8 cellular contexts compared by ENCODE assay signal in genomic region chr3:25441234-25441856, GRCh38. TPM values are rescaled to one million over a fixed set of nuclear protein-coding genes. Genes with fewer than 3 reads are reported as not detected.
A peak's percentile ranks its signal among the peaks of the same experiment; 100 is the strongest.
DNase-seq lines count a peak whose midpoint lies in the region; ATAC-seq and TF ChIP-seq lines count a peak whose summit lies in the region.

No MANE protein-coding gene starts in this region.

- intact Hi-C loops in left lung (cut with DNase I): no loop called here

- H3K27me3 Mint-ChIP-seq in activated CD4-positive, alpha-beta T cell treated with anti-CD3 and anti-CD28 coated beads, Interleukin-2, amount 10 ng/mL, durations not matched to agents 7 days and 5 days: no peaks in the 10 kb centered on the region

- POLR2A ChIA-PET in AG04450 (lab: Yijun Ruan, JAX): no interaction called here
- POLR2A ChIA-PET in activated CD4-positive, alpha-beta T cell treated with anti-CD3 and anti-CD28 coated beads, Interleukin-2, amount 10 ng/mL, durations not matched to agents 7 days and 5 days (lab: Charles Lee): no interaction called here

- DNase-seq in AG04450 (ENCODE audit: low read depth, low spot score) (no peak), GM13977 (ENCODE audit: low spot score) (no peak), left lung (no peak), middle frontal gyrus (ENCODE audit: extremely low spot score, low spot score) (no peak), GM19238 (ENCODE audit: insufficient read length, low spot score) (no peak)
- DNase-seq in activated CD4-positive, alpha-beta T cell treated with anti-CD3 and anti-CD28 coated beads, Interleukin-2, amount 10 ng/mL, durations not matched to agents 7 days and 5 days: peak; percentile 12
- DNase-seq in activated CD4-positive, CD25-positive, alpha-beta regulatory T cell (lab: John Stamatoyannopoulos, UW): no peak

- H3K36me3 Mint-ChIP-seq in activated CD4-positive, alpha-beta T cell treated with anti-CD3 and anti-CD28 coated beads, Interleukin-2, amount 10 ng/mL, durations not matched to agents 7 days and 5 days (ENCODE audit: low read depth): no peaks in the 10 kb centered on the region

- no peak overlapping the region for H3K27ac Mint-ChIP-seq in activated CD4-positive, alpha-beta T cell treated with anti-CD3 and anti-CD28 coated beads, Interleukin-2, amount 10 ng/mL, durations not matched to agents 7 days and 5 days

- no peak for ATAC-seq in left lung
- no peak for ATAC-seq in HG02981 (IDR thresholded peaks at IDR 0.05; ENCODE audit: unreplicated experiment)

- CTCF ChIA-PET in AG04450 (lab: Charles Lee): interaction anchor here (0.7 to 2.1 kb wide), 4 partner anchors 11 to 152 kb away, joined by 4 to 9 read pairs (median 4); no protein-coding TSS in a partner anchor
- CTCF ChIA-PET in activated CD4-positive, alpha-beta T cell treated with anti-CD3 and anti-CD28 coated beads, Interleukin-2, amount 10 ng/mL, durations not matched to agents 7 days and 5 days (lab: Charles Lee): no interaction called here

- H3K27me3 ChIP-seq in AG04450 (ENCODE audit: control insufficient read depth, insufficient read depth, low read length) (no peaks in the 10 kb centered on the region), left lung (no peaks in the 10 kb centered on the region)

- no peaks in the 10 kb centered on the region for H3K36me3 ChIP-seq in left lung

- no peaks in the 10 kb centered on the region for H3K4me1 Mint-ChIP-seq in activated CD4-positive, alpha-beta T cell treated with anti-CD3 and anti-CD28 coated beads, Interleukin-2, amount 10 ng/mL, durations not matched to agents 7 days and 5 days

- TF ChIP-seq CTCF in AG04450 (IDR thresholded peaks at IDR 0.05; ENCODE audit: low read depth, low read length) (peak; percentile 54), GM13977 (IDR thresholded peaks at IDR 0.05; ENCODE audit: extremely low read depth, insufficient read depth, missing control alignments) (peak; percentile 68), left lung (IDR thresholded peaks at IDR 0.05) (peak; percentile 40 to 41)

- no peak overlapping the region for H3K4me3 Mint-ChIP-seq in activated CD4-positive, alpha-beta T cell treated with anti-CD3 and anti-CD28 coated beads, Interleukin-2, amount 10 ng/mL, durations not matched to agents 7 days and 5 days

- H3K4me3 ChIP-seq in AG04450 (ENCODE audit: low read depth, low read length) (no peak overlapping the region), left lung (no peak overlapping the region)

- no peaks in the 10 kb centered on the region for H3K9me3 ChIP-seq in AG04450 (ENCODE audit: control insufficient read depth, insufficient read depth, low read length)
- H3K9me3 ChIP-seq in left lung: no peaks in the 10 kb centered on the region

- H3K4me1 ChIP-seq in left lung: no peaks in the 10 kb centered on the region

- H3K27ac ChIP-seq in AG04450 (ENCODE audit: low read depth, low read length): no peak overlapping the region
- no peak overlapping the region for H3K27ac ChIP-seq in left lung

- in situ Hi-C loops in GM13977 (cut with MboI; ENCODE audit: low pct_unique_long_range_greater_than_20kb, low sequenced_read_pairs, unreplicated experiment): no loop called here

- no peaks in the 10 kb centered on the region for H3K9me3 Mint-ChIP-seq in activated CD4-positive, alpha-beta T cell treated with anti-CD3 and anti-CD28 coated beads, Interleukin-2, amount 10 ng/mL, durations not matched to agents 7 days and 5 days

RNA-seq across cellular contexts. Expression of gene RARB, which starts 13.3 kb away (rescaled TPM):
- polyA plus RNA-seq in AG04450 (2011; rRNA removed): 0.46 and 0.51 TPM in 2 replicates
- 0.91 and 1.6 TPM in 2 replicates for polyA minus RNA-seq in AG04450 (2011; rRNA and poly(A)+ RNA removed)
- total RNA-seq in activated CD4-positive, alpha-beta T cell treated with anti-CD3 and anti-CD28 coated beads, Interleukin-2, amount 10 ng/mL, durations not matched to agents 7 days and 5 days: not detected
- 1 to 10 TPM; 4.1 to 8.1 TPM for total RNA-seq in left lung

Comparison
In these comparisons a context has a peak if more than half of its experiments do, and no peak if none do; other contexts are left out.
1. RNA of gene RARB, which starts 13.3 kb away (total RNA-seq): 4.1 to 8.1 TPM in left lung; not detected in activated CD4-positive, alpha-beta T cell treated with anti-CD3 and anti-CD28 coated beads, Interleukin-2, amount 10 ng/mL, durations not matched to agents 7 days and 5 days; every median in the first group is over 4 times any median in the second.
2. Peak in every context shown above with its lines, with median percentiles within 50 percentile points of each other: CTCF ChIP-seq.